In the genomic region with DNA sequence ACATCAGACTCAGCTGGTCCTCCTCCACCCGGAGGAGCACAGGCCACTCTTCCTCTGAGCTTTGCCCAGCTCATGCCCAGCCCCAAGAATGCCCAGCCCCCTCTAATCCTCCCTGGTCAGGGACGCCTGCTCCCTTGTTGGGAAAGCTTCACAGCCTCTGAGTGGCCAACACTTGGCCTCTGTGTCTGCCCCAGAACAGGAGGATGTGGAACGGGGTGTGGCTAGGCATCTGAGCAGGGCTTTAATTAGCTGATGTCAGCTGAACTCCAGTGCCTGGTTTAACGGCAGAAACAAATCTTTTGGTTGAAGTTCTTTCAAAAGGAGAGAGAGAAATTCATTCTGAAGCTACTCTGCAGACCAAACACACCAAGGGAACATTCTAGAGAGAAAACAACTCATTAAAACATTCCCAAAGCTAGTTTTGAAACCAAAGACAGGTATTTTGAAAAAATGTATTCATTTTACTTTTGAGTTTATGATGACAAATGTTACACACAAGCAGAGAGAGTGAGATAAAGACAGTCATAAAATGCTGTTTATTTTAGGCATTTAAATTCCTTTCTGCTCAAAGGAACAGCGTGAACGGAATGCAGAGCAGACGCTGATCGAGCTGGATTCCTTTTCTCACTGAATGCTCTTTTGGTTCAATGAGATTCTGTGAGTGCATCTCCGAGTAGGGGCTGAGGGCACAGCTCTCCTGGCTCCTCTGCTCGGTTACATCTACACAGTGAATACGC, we compare ENCODE assay signal across 9 cellular contexts.
DNase-seq lines count a peak whose midpoint lies in the region; ATAC-seq and TF ChIP-seq lines count a peak whose summit lies in the region.
"Had no signal": no experiment of that assay in that cellular context is flagged by ENCODE, and none has a peak within 500 bp of the region (broad histone marks: within the 10 kb centered on the region; RNA-seq: fewer than 3 reads in every experiment).

No MANE protein-coding gene starts in this region.

- POLR2A ChIA-PET in Caco-2 (lab: Charles Lee) = interaction anchor here (0.6 to 1.2 kb wide), 3 partner anchors 13 to 247 kb away, joined by 3 to 4 read pairs (median 4); a partner anchor contains a TSS

- H3K4me1 Mint-ChIP-seq in Caco-2 (ENCODE audit: low read depth, unreplicated experiment) (no peaks in the 10 kb centered on the region), glutamatergic neuron (ENCODE audit: low read depth, unreplicated experiment) (no peaks in the 10 kb centered on the region)
- H3K4me1 Mint-ChIP-seq: activated naive CD8-positive, alpha-beta T cell treated with anti-CD3 and anti-CD28 coated beads for 36 hours had no signal

- no peaks in the 10 kb centered on the region for H3K36me3 ChIP-seq in Caco-2 (ENCODE audit: control insufficient read depth, insufficient read depth, low read length)
- no peaks in the 10 kb centered on the region for H3K36me3 ChIP-seq in SK-N-MC (ENCODE audit: insufficient read depth, low read length)
- H3K36me3 ChIP-seq in parathyroid adenoma (ENCODE audit: control insufficient read depth, insufficient read depth, low read length) = no peaks in the 10 kb centered on the region

- H3K36me3 Mint-ChIP-seq in Caco-2 (ENCODE audit: insufficient read depth, unreplicated experiment) = no peaks in the 10 kb centered on the region
- H3K36me3 Mint-ChIP-seq in glutamatergic neuron (ENCODE audit: unreplicated experiment) = peaks cover 10% of the 10 kb centered on the region

- H3K27me3 ChIP-seq in Caco-2 (replicated peaks; ENCODE audit: control insufficient read depth, insufficient read depth, low read length) (no peaks in the 10 kb centered on the region), parathyroid adenoma (ENCODE audit: control insufficient read depth, insufficient read depth, low read length) (no peaks in the 10 kb centered on the region)

- no peak for TF ChIP-seq CTCF in Caco-2 (IDR thresholded peaks at IDR 0.05; ENCODE audit: insufficient read depth in 1 of 2, low read depth in 1 of 2, low read length in 1 of 2, severe bottlenecking in 1 of 2, unreplicated experiment in 1 of 2)
- TF ChIP-seq CTCF in parathyroid adenoma (IDR thresholded peaks at IDR 0.05) = no peak
- no peak for TF ChIP-seq CTCF in glutamatergic neuron (IDR thresholded peaks at IDR 0.05; ENCODE audit: partially characterized antibody, unreplicated experiment)

- no peak for ATAC-seq in GM19452 (IDR thresholded peaks at IDR 0.05; ENCODE audit: unreplicated experiment)
- no peak for ATAC-seq in GM21423 (IDR thresholded peaks at IDR 0.05; ENCODE audit: unreplicated experiment)

- CTCF ChIA-PET in Caco-2 (lab: Charles Lee) = interaction anchor here (0.7 to 1.4 kb wide), 2 partner anchors 13 to 17 kb away, joined by 4 to 5 read pairs; no protein-coding TSS in a partner anchor

- H3K4me3 ChIP-seq in Caco-2 (ENCODE audit: low read depth, low read length) (no peak overlapping the region), SK-N-MC (peak overlapping the region; percentile 71), parathyroid adenoma (ENCODE audit: low read depth, low read length) (no peak overlapping the region)

- H3K79me2 ChIP-seq in parathyroid adenoma = no peaks in the 10 kb centered on the region

- H3K27ac ChIP-seq in SK-N-MC (peak overlapping the region; percentile 96), parathyroid adenoma (peak overlapping the region; percentile 65)

- no TSS peak for BruUV-seq in Caco-2 (replicated peaks; lab: Mats Ljungman, UMichigan)

- H3K27me3 Mint-ChIP-seq in Caco-2 (ENCODE audit: insufficient read depth, unreplicated experiment) (no peaks in the 10 kb centered on the region), glutamatergic neuron (ENCODE audit: unreplicated experiment) (peaks cover 8% of the 10 kb centered on the region)
- H3K27me3 Mint-ChIP-seq: activated naive CD8-positive, alpha-beta T cell treated with anti-CD3 and anti-CD28 coated beads for 36 hours had no signal

- H3K27ac Mint-ChIP-seq in Caco-2 (ENCODE audit: unreplicated experiment) = peak overlapping the region; percentile 64
- no peak overlapping the region for H3K27ac Mint-ChIP-seq in glutamatergic neuron (ENCODE audit: unreplicated experiment)
- H3K27ac Mint-ChIP-seq: activated naive CD8-positive, alpha-beta T cell treated with anti-CD3 and anti-CD28 coated beads for 36 hours had no signal

- H3K9ac ChIP-seq in SK-N-MC (ENCODE audit: insufficient read length) = peak overlapping the region; percentile 50
- no peak overlapping the region for H3K9ac ChIP-seq in parathyroid adenoma

- intact Hi-C loops in Caco-2 (cut with micrococcal nuclease; ENCODE audit: unreplicated experiment) = no loop called here

- H3K4me1 ChIP-seq in Caco-2 = peaks cover 30% of the 10 kb centered on the region
- H3K4me1 ChIP-seq in parathyroid adenoma = peaks cover 9% of the 10 kb centered on the region

- DNase-seq in Caco-2 = peak; percentile 64 to 80
- peak; percentile 8 for DNase-seq in SK-N-MC (ENCODE audit: low read depth, low spot score)
- DNase-seq in fibroblast of the conjunctiva (ENCODE audit: low read depth) = peak; percentile 29
- DNase-seq in middle frontal gyrus (ENCODE audit: extremely low spot score, low spot score) = no peak
- DNase-seq in glutamatergic neuron = no peak
- DNase-seq: activated naive CD8-positive, alpha-beta T cell treated with anti-CD3 and anti-CD28 coated beads for 36 hours had no signal

- peak overlapping the region; percentile 57 for H3K4me3 Mint-ChIP-seq in Caco-2 (ENCODE audit: unreplicated experiment)
- no peak overlapping the region for H3K4me3 Mint-ChIP-seq in glutamatergic neuron (ENCODE audit: unreplicated experiment)
- H3K4me3 Mint-ChIP-seq: activated naive CD8-positive, alpha-beta T cell treated with anti-CD3 and anti-CD28 coated beads for 36 hours had no signal

- 0 out of 2 replicates have a peak, but pooled peaks cover 3% of the 10 kb centered on the region for H3K9me3 ChIP-seq in Caco-2
- no peaks in the 10 kb centered on the region; the same call in 1 of the 2 replicates for H3K9me3 ChIP-seq in SK-N-MC (ENCODE audit: low read depth, low read length)
- H3K9me3 ChIP-seq in parathyroid adenoma (ENCODE audit: control insufficient read depth, low read length) = no peaks in the 10 kb centered on the region

- H3K4me2 ChIP-seq in parathyroid adenoma (ENCODE audit: low read length) = peak overlapping the region; percentile 64

- peaks cover 7% of the 10 kb centered on the region for H3K9me3 Mint-ChIP-seq in Caco-2 (ENCODE audit: unreplicated experiment)
- H3K9me3 Mint-ChIP-seq in glutamatergic neuron (ENCODE audit: unreplicated experiment) = peaks cover 2% of the 10 kb centered on the region
- H3K9me3 Mint-ChIP-seq: activated naive CD8-positive, alpha-beta T cell treated with anti-CD3 and anti-CD28 coated beads for 36 hours had no signal

- H2AFZ ChIP-seq in parathyroid adenoma = peak overlapping the region; percentile 31

Comparison
In these comparisons a context has a peak if more than half of its experiments do, and no peak if none do; other contexts are left out.
1. DNase-seq: peak in Caco-2 (2 of 2), SK-N-MC (single experiment) and fibroblast of the conjunctiva (single experiment); none in middle frontal gyrus (single experiment) and glutamatergic neuron (single experiment).